In the genomic region with DNA sequence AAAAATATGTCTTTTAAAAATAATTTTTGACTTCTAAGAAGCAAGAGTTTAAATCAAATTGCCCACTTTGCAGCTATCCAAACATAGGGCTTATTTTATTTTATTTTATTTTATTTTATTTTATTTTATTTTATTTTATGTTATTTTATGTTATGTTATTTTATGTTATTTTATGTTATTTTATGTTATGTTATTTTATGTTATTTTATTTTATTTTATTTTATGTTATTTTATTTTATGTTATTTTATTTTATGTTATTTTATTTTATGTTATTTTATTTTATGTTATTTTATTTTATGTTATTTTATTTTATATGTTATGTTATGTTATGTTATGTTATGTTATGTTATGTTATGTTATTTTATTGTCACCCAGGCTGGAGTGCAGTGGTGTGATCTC, we compare ENCODE assay signal across 6 cellular contexts. TPM values are rescaled to one million over a fixed set of nuclear protein-coding genes. Genes with fewer than 3 reads are reported as not detected.
DNase-seq lines count a peak whose midpoint lies in the region; ATAC-seq, FAIRE-seq and TF ChIP-seq lines count a peak whose summit lies in the region.
"Not testable (repeated sequence)": the region's sequence is repeated elsewhere in the genome, so short reads cannot be mapped to it uniquely, and the experiment has no call there.

No MANE protein-coding gene starts in this region.

- H3K4me3 ChIP-seq in kidney (ENCODE audit: low read length in 2 of 2); small intestine (ENCODE audit: low read depth in 1 of 2, low read length in 2 of 2): not testable (repeated sequence)

- not testable (repeated sequence) for H3K27ac Mint-ChIP-seq in WTC11

- H3K9me3 Mint-ChIP-seq in WTC11: not testable (repeated sequence)

- not testable (repeated sequence) for H3K4me1 Mint-ChIP-seq in WTC11

- CTCF ChIA-PET in WTC11 (lab: Charles Lee): not testable (repeated sequence)

- not testable (repeated sequence) for H3K9ac ChIP-seq in kidney (ENCODE audit: low read length in 2 of 2)

- H3K36me3 ChIP-seq in kidney (ENCODE audit: control insufficient read depth in 1 of 2, insufficient read depth in 2 of 2, low read length in 2 of 2); small intestine (ENCODE audit: control insufficient read depth in 2 of 2, insufficient read depth in 2 of 2, low read length in 2 of 2): not testable (repeated sequence)

- intact Hi-C loops in kidney (cut with DNase I): not testable (repeated sequence)

- ATAC-seq in WTC11: not testable (repeated sequence)

- not testable (repeated sequence) for H3K9me3 ChIP-seq in kidney (ENCODE audit: control insufficient read depth in 1 of 2, low read length in 2 of 2); small intestine (ENCODE audit: control insufficient read depth, low read depth)

- H3K36me3 Mint-ChIP-seq in WTC11: not testable (repeated sequence)

- peak; percentile 100 for FAIRE-seq in A204.1 (lab: Jason Lieb, UNC)
- FAIRE-seq in RCC 7860 (lab: Jason Lieb, UNC): peak; percentile 99
- peak; percentile 100 for FAIRE-seq in endometrium (lab: Jason Lieb, UNC)
- FAIRE-seq in kidney (lab: Jason Lieb, UNC): peak; percentile 100
- FAIRE-seq in small intestine (lab: Jason Lieb, UNC): peak; percentile 99

- H3K4me1 ChIP-seq in kidney (ENCODE audit: control insufficient read depth in 1 of 2, insufficient read depth in 1 of 2, low read depth in 1 of 2, low read length in 2 of 2); small intestine (ENCODE audit: control insufficient read depth in 2 of 2, insufficient read depth in 1 of 2, low read depth in 1 of 2, low read length in 1 of 2): not testable (repeated sequence)

- H3K27me3 ChIP-seq in small intestine (ENCODE audit: control insufficient read depth in 2 of 2, insufficient read depth in 2 of 2, low read length in 2 of 2): not testable (repeated sequence)

- H3K27me3 Mint-ChIP-seq in WTC11 (ENCODE audit: low read depth): not testable (repeated sequence)

- TF ChIP-seq CTCF in WTC11 (IDR thresholded peaks at IDR 0.05); kidney (IDR thresholded peaks at IDR 0.05; ENCODE audit: borderline replicate concordance, extremely low read depth, insufficient read depth): not testable (repeated sequence)

- not testable (repeated sequence) for H3K27ac ChIP-seq in kidney (ENCODE audit: low read depth in 2 of 2, low read length in 2 of 2); small intestine (ENCODE audit: low read depth in 1 of 2, low read length in 1 of 2)

- not testable (repeated sequence) for DNase-seq in RCC 7860 (ENCODE audit: low spot score); WTC11 (ENCODE audit: low spot score); kidney; small intestine

- H3K4me3 Mint-ChIP-seq in WTC11: not testable (repeated sequence)

- POLR2A ChIA-PET in WTC11 (lab: Charles Lee): not testable (repeated sequence)

TF ChIP-seq in WTC11, 78 proteins besides CTCF, POLR2A, EP300 and RAD21:
- peak; percentile 94 for TF ChIP-seq HMGA2 (CRISPR knock-in tag; IDR thresholded peaks at IDR 0.05)

RNA-seq across cellular contexts. Expression of a gene that starts 14.0 kb away (rescaled TPM):
- total RNA-seq in WTC11 (2021) (365 to 419 TPM (median 379 TPM) in 3 replicates), kidney (13.5 TPM)
- polyA plus RNA-seq in kidney (ENCODE audit: insufficient read depth, low read depth, low replicate concordance) (1.6 TPM), small intestine (1 to 10 TPM in 2 of 3 donors, not detected in 1; 1.3 to 8.6 TPM)

Comparison
In these comparisons a context has a peak if more than half of its experiments do, and no peak if none do; other contexts are left out.
1. RNA of a gene that starts 14.0 kb away (total RNA-seq): 365 to 419 TPM in WTC11; 13.5 TPM in kidney (single experiment); every median in the first group is over 10 times any median in the second.